Comparison of ENCODE assay signal across 1 cellular context in the genomic region with DNA sequence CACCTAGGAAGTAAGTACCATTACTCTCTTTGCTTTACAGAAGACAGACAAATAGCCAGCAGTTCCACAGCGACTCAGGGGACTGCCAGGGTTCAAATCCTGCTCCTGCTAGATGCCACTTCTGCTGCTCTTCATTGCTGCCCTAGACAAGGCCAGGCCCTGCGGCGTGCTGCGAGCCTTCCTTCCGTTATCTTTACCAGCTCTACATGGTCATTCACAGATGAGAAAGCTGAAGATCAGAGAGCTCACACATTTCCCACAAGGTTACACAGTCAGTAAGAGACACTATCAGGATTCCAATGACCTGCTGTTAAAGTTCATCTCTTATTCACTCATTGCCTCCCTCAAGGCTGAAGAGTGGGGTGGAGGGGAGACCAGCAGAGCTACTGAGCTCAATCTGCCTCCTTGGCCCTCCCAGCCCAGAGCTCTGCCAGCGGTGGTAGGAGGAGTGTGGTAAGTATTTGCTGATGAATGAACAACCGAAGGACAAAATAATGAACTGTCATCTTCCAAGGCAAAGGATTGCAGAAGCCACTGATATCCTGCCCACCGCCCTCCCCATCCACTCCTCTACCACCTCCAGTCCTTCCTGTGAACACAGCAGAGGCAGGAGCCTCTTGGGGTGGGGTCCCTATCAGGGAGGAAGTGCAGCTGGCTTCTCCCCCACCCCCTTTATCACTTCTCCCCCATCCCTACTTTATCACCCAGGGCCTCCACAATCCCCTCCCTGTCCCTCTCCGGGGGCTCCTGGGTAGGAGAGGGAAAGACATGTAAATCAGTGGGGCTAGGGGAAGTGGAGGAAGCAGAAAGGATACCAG.
TF ChIP-seq lines count a peak whose summit lies in the region.

No MANE protein-coding gene starts in this region.

TF ChIP-seq in K562, 482 proteins besides CTCF, POLR2A, EP300 and RAD21 (continued from another document):
- no peak for TF ChIP-seq CREB3 (tag; conservative IDR thresholded peaks at IDR 0.05; ENCODE audit: low read depth)
- TF ChIP-seq ZNF445 (CRISPR knock-in tag; IDR thresholded peaks at IDR 0.05; ENCODE audit: low read depth) = no peak
- no peak for TF ChIP-seq ATF2 (CRISPR knock-in tag; IDR thresholded peaks at IDR 0.05)
- TF ChIP-seq UBTF (IDR thresholded peaks at IDR 0.05; ENCODE audit: borderline replicate concordance in 1 of 2, low read depth in 2 of 2, low read length in 2 of 2) = 0 out of 4 replicates have a peak, but pooled peaks of 1 of the 2 experiments have one; percentile 18
- TF ChIP-seq, protein P1, sequence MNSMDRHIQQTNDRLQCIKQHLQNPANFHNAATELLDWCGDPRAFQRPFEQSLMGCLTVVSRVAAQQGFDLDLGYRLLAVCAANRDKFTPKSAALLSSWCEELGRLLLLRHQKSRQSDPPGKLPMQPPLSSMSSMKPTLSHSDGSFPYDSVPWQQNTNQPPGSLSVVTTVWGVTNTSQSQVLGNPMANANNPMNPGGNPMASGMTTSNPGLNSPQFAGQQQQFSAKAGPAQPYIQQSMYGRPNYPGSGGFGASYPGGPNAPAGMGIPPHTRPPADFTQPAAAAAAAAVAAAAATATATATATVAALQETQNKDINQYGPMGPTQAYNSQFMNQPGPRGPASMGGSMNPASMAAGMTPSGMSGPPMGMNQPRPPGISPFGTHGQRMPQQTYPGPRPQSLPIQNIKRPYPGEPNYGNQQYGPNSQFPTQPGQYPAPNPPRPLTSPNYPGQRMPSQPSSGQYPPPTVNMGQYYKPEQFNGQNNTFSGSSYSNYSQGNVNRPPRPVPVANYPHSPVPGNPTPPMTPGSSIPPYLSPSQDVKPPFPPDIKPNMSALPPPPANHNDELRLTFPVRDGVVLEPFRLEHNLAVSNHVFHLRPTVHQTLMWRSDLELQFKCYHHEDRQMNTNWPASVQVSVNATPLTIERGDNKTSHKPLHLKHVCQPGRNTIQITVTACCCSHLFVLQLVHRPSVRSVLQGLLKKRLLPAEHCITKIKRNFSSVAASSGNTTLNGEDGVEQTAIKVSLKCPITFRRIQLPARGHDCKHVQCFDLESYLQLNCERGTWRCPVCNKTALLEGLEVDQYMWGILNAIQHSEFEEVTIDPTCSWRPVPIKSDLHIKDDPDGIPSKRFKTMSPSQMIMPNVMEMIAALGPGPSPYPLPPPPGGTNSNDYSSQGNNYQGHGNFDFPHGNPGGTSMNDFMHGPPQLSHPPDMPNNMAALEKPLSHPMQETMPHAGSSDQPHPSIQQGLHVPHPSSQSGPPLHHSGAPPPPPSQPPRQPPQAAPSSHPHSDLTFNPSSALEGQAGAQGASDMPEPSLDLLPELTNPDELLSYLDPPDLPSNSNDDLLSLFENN (IDR thresholded peaks at IDR 0.05; ENCODE audit: low read depth in 2 of 2, low read length in 2 of 2) = no peak
- no peak for TF ChIP-seq HINFP (tag; conservative IDR thresholded peaks at IDR 0.05; ENCODE audit: low read depth)
- TF ChIP-seq HNRNPL (IDR thresholded peaks at IDR 0.05; ENCODE audit: low read depth, low read length) = 0 out of 2 replicates have a peak, but pooled peaks have one; percentile 65
- 0 out of 2 replicates have a peak, but pooled peaks have one; percentile 2 for TF ChIP-seq KLF13 (tag; IDR thresholded peaks at IDR 0.05; ENCODE audit: borderline replicate concordance, low read depth)
- TF ChIP-seq GATAD2A (IDR thresholded peaks at IDR 0.05) = peak; percentile 50; the same call in 1 of the 2 replicates
- no peak for TF ChIP-seq GTF2A2 (tag; IDR thresholded peaks at IDR 0.05)
- no peak for TF ChIP-seq HMBOX1 (IDR thresholded peaks at IDR 0.05)
- TF ChIP-seq EP400 (IDR thresholded peaks at IDR 0.05) = 0 out of 2 replicates have a peak, but pooled peaks have one; percentile 6
- TF ChIP-seq ZNF316 (IDR thresholded peaks at IDR 0.05) = peak; percentile 85
- TF ChIP-seq HIVEP1 (CRISPR knock-in tag; IDR thresholded peaks at IDR 0.05) = no peak
- TF ChIP-seq TBL1XR1 (IDR thresholded peaks at IDR 0.05; ENCODE audit: low read length in 2 of 2) = 0 out of 4 replicates have a peak, but pooled peaks of 1 of the 2 experiments have one; percentile 15
- TF ChIP-seq POLR2H (tag; IDR thresholded peaks at IDR 0.05; ENCODE audit: low read depth) = 0 out of 2 replicates have a peak, but pooled peaks have one; percentile 16
- TF ChIP-seq PHF20 (IDR thresholded peaks at IDR 0.05; ENCODE audit: partially characterized antibody) = no peak
- peak; percentile 40; the same call in 1 of the 2 replicates for TF ChIP-seq CBFA2T2 (conservative IDR thresholded peaks at IDR 0.05)
- TF ChIP-seq, protein P2, sequence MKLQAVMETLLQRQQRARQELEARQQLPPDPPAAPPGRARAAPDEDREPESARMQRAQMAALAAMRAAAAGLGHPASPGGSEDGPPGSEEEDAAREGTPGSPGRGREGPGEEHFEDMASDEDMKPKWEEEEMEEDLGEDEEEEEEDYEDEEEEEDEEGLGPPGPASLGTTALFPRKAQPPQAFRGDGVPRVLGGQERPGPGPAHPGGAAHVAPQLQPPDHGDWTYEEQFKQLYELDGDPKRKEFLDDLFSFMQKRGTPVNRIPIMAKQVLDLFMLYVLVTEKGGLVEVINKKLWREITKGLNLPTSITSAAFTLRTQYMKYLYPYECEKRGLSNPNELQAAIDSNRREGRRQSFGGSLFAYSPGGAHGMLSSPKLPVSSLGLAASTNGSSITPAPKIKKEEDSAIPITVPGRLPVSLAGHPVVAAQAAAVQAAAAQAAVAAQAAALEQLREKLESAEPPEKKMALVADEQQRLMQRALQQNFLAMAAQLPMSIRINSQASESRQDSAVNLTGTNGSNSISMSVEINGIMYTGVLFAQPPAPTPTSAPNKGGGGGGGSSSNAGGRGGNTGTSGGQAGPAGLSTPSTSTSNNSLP (IDR thresholded peaks at IDR 0.05; ENCODE audit: borderline replicate concordance, low read depth, low read length) = peak; percentile 50; the same call in 1 of the 2 replicates
- TF ChIP-seq ZBTB11 (CRISPR knock-in tag; IDR thresholded peaks at IDR 0.05) = no peak
